In genomic region chr12:77710209-77710608, GRCh38 we compare ENCODE assay signal across 4 cellular contexts.
TF ChIP-seq lines count a peak whose summit lies in the region.

No MANE protein-coding gene starts in this region.

TF ChIP-seq in HepG2, 621 proteins besides CTCF, POLR2A, EP300 and RAD21:
- TF ChIP-seq AKNA (CRISPR knock-in tag; IDR thresholded peaks at IDR 0.05; ENCODE audit: borderline replicate concordance) (no peak), ZBTB42 (CRISPR knock-in tag; IDR thresholded peaks at IDR 0.05) (no peak), MAFK (conservative IDR thresholded peaks at IDR 0.05 in 1 of 2, IDR thresholded peaks at IDR 0.05 in 1 of 2; ENCODE audit: low read length in 2 of 2) (peak; percentile 33 to 76; a peak in 2 of 4 replicates), MAFF (IDR thresholded peaks at IDR 0.05; ENCODE audit: low read depth, low read length) (peak; percentile 49; the same call in 1 of the 2 replicates)

TF ChIP-seq in A549, 52 proteins besides CTCF, POLR2A, EP300 and RAD21:
- TF ChIP-seq BCL3 (IDR thresholded peaks at IDR 0.05) (no peak), RARB (CRISPR knock-in tag; IDR thresholded peaks at IDR 0.05) (no peak), RNF2 (IDR thresholded peaks at IDR 0.05; ENCODE audit: borderline replicate concordance, low read depth) (no peak), MAFK (IDR thresholded peaks at IDR 0.05; ENCODE audit: partially characterized antibody) (peak; percentile 62), KDM5A (IDR thresholded peaks at IDR 0.05) (no peak), CHD2 (IDR thresholded peaks at IDR 0.05; ENCODE audit: low read length, partially characterized antibody) (no peak)

TF ChIP-seq in IMR-90, 13 proteins besides CTCF, POLR2A, EP300 and RAD21:
- TF ChIP-seq MXI1 (IDR thresholded peaks at IDR 0.05; ENCODE audit: borderline replicate concordance, low read depth, low read length) = no peak
- TF ChIP-seq USF2 (IDR thresholded peaks at IDR 0.05; ENCODE audit: low read depth, low read length) = no peak
- no peak for TF ChIP-seq RCOR1 (IDR thresholded peaks at IDR 0.05; ENCODE audit: insufficient replicate concordance, low read length)
- no peak for TF ChIP-seq FOS (IDR thresholded peaks at IDR 0.05; ENCODE audit: low read depth, low read length)
- TF ChIP-seq RFX5 (IDR thresholded peaks at IDR 0.05; ENCODE audit: low read depth, low read length) = no peak
- peak; percentile 72 for TF ChIP-seq MAFK (IDR thresholded peaks at IDR 0.05; ENCODE audit: low read depth, low read length)
- TF ChIP-seq SMC3 (IDR thresholded peaks at IDR 0.05; ENCODE audit: low read depth, low read length) = no peak
- TF ChIP-seq BHLHE40 (IDR thresholded peaks at IDR 0.05; ENCODE audit: low read depth, low read length) = no peak

TF ChIP-seq in K562, 482 proteins besides CTCF, POLR2A, EP300 and RAD21:
- TF ChIP-seq PYGO2 (tag; IDR thresholded peaks at IDR 0.05) = no peak
- TF ChIP-seq MAFK (IDR thresholded peaks at IDR 0.05; ENCODE audit: low read length) = peak; percentile 30; the same call in 1 of the 2 replicates
- TF ChIP-seq ZNF316 (IDR thresholded peaks at IDR 0.05) = 0 out of 2 replicates have a peak, but pooled peaks have one; percentile 24
- 0 out of 2 replicates have a peak, but pooled peaks have one; percentile 18 for TF ChIP-seq MAFG (tag; conservative IDR thresholded peaks at IDR 0.05)
- peak; percentile 39 for TF ChIP-seq MAFF (IDR thresholded peaks at IDR 0.05; ENCODE audit: low read length)
